10 cellular contexts compared by ENCODE assay signal in genomic region chr22:39214383-39215069, GRCh38. TPM values are rescaled to one million over a fixed set of nuclear protein-coding genes. Genes with fewer than 3 reads are reported as not detected.
DNase-seq lines count a peak whose midpoint lies in the region; ATAC-seq and FAIRE-seq lines count a peak whose summit lies in the region.
"Had no signal": no experiment of that assay in that cellular context is flagged by ENCODE, and none has a peak within 500 bp of the region (broad histone marks: within the 10 kb centered on the region; RNA-seq: fewer than 3 reads in every experiment).

No MANE protein-coding gene starts in this region.

- DNase-seq in left cardiac atrium = peak; percentile 8
- no peak for DNase-seq in Right ventricle myocardium inferior (ENCODE audit: missing footprints)
- peak; percentile 22 for DNase-seq in SK-MEL-5 (ENCODE audit: low read depth, low spot score)
- DNase-seq in iPS-NIHi7 (ENCODE audit: extremely low spot score) = peak; percentile 55
- peak; percentile 88 for DNase-seq in urothelium cell line (ENCODE audit: low spot score)
- DNase-seq in activated T-cell treated with anti-CD3 and anti-CD28 coated beads, Interleukin-2, amount 50 U/mL, for 48 hours = no peak
- DNase-seq in stimulated activated CD4-positive, alpha-beta T cell treated with anti-CD3 and anti-CD28 coated beads, Interleukin-4, amount 100 ng/mL, for 4 hours = no peak

- in situ Hi-C loops in SK-MEL-5 (cut with HindIII; ENCODE audit: low pct_unique_long_range_greater_than_20kb, low sequenced_read_pairs) = no loop called here

- peak; percentile 96 for FAIRE-seq in urothelium cell line (lab: Jason Lieb, UNC)
- FAIRE-seq: colon had no signal

- intact Hi-C loops in left cardiac atrium (cut with DNase I) (no loop called here), Right ventricle myocardium inferior (cut with DNase I) (no loop called here)

- ATAC-seq in left cardiac atrium = no peak
- ATAC-seq in Right ventricle myocardium inferior = no peak
- no peak for ATAC-seq in GM18867 (IDR thresholded peaks at IDR 0.05; ENCODE audit: unreplicated experiment)

RNA-seq across cellular contexts. Expression of gene PDGFB, which starts 30.3 kb away (rescaled TPM):
- total RNA-seq in left cardiac atrium (10 to 100 TPM; 17.5 to 51.2 TPM), Right ventricle myocardium inferior (19.7 TPM)
- 0.05 TPM in 1 of 2 replicates, not detected in the other for total RNA-seq in SK-MEL-5 (2014; rRNA removed; shearing (Covaris generic))
- 0.18 and 0.28 TPM in 2 replicates for polyA plus RNA-seq in SK-MEL-5 (2015; cell fraction: cytosol; rRNA removed)
- polyA plus RNA-seq in SK-MEL-5 (2015; cell fraction: nucleus; rRNA removed) = not detected in 2 replicates
- total RNA-seq: B cell had no signal

Comparison
In these comparisons a context has a peak if more than half of its experiments do, and no peak if none do; other contexts are left out.
1. DNase-seq: peak in left cardiac atrium (single experiment), SK-MEL-5 (single experiment), iPS-NIHi7 (single experiment) and urothelium cell line (single experiment); none in Right ventricle myocardium inferior (single experiment), activated T-cell treated with anti-CD3 and anti-CD28 coated beads, Interleukin-2, amount 50 U/mL, for 48 hours (0 of 2) and stimulated activated CD4-positive, alpha-beta T cell treated with anti-CD3 and anti-CD28 coated beads, Interleukin-4, amount 100 ng/mL, for 4 hours (0 of 2).
2. RNA of gene PDGFB, which starts 30.3 kb away (total RNA-seq): 17.5 to 51.2 TPM in left cardiac atrium and 19.7 TPM in Right ventricle myocardium inferior (single experiment); 0.05 TPM in SK-MEL-5; every median in the first group is over 10 times any median in the second.